In genomic region chr7:142832452-142832851, GRCh38 we compare ENCODE assay signal across 20 cellular contexts. TPM values are rescaled to one million over a fixed set of nuclear protein-coding genes. Genes with fewer than 3 reads are reported as not detected.
"Had no signal": no experiment of that assay in that cellular context is flagged by ENCODE, and none has a peak within 500 bp of the region (broad histone marks: within the 10 kb centered on the region; RNA-seq: fewer than 3 reads in every experiment).

No MANE protein-coding gene starts in this region.

- H3K27me3 Mint-ChIP-seq: activated B cell treated with CpG ODN at 0.5 μM for 24 hours; activated naive CD8-positive, alpha-beta T cell treated with anti-CD3 and anti-CD28 coated beads for 36 hours had no signal

- ATAC-seq: activated CD8-positive, alpha-beta memory T cell treated with anti-CD3 and anti-CD28 coated beads, Interleukin-2, amount 10 ng/mL, durations not matched to agents 7 days and 5 days; body of pancreas; foreskin keratinocyte had no signal

- H3K9me3 Mint-ChIP-seq: activated B cell treated with CpG ODN at 0.5 μM for 24 hours; activated CD4-positive, alpha-beta memory T cell treated with anti-CD3 and anti-CD28 coated beads for 36 hours; activated naive CD8-positive, alpha-beta T cell treated with anti-CD3 and anti-CD28 coated beads for 36 hours; central memory CD8-positive, alpha-beta T cell; nephron; T-helper 2 cell treated with Interferon-gamma antibody and Interleukin-4, amounts not matched to agents 5 μg/mL and 100 μg/mL, for 36 hours had no signal

- H3K36me3 Mint-ChIP-seq: activated CD4-positive, alpha-beta memory T cell treated with anti-CD3 and anti-CD28 coated beads for 36 hours; activated CD8-positive, alpha-beta memory T cell treated with anti-CD3 and anti-CD28 coated beads, Interleukin-2, amount 10 ng/mL, durations not matched to agents 7 days and 5 days; activated naive CD8-positive, alpha-beta T cell treated with anti-CD3 and anti-CD28 coated beads for 36 hours had no signal

- H3K4me3 Mint-ChIP-seq: activated B cell treated with CpG ODN at 0.5 μM for 24 hours; activated CD4-positive, alpha-beta memory T cell treated with anti-CD3 and anti-CD28 coated beads for 36 hours; activated CD8-positive, alpha-beta memory T cell treated with anti-CD3 and anti-CD28 coated beads, Interleukin-2, amount 10 ng/mL, durations not matched to agents 7 days and 5 days; activated naive CD8-positive, alpha-beta T cell treated with anti-CD3 and anti-CD28 coated beads for 36 hours; central memory CD8-positive, alpha-beta T cell; nephron; T-helper 2 cell treated with Interferon-gamma antibody and Interleukin-4, amounts not matched to agents 5 μg/mL and 100 μg/mL, for 36 hours had no signal

- H3K4me3 ChIP-seq: body of pancreas, coronary artery, hepatocyte, lung, sigmoid colon, spleen, thyroid gland had no signal

- H3K27ac ChIP-seq: body of pancreas, coronary artery, foreskin keratinocyte, hepatocyte, sigmoid colon, spleen, thyroid gland had no signal

- H3K9me3 ChIP-seq: body of pancreas, sigmoid colon, spleen, thyroid gland had no signal

- H3K4me1 ChIP-seq: body of pancreas, foreskin keratinocyte, thyroid gland had no signal

- DNase-seq: activated B cell treated with CpG ODN at 0.5 μM for 24 hours; activated CD4-positive, alpha-beta memory T cell treated with anti-CD3 and anti-CD28 coated beads for 36 hours; activated CD4-positive, alpha-beta T cell treated with anti-CD3 and anti-CD28 coated beads for 4 hours; activated CD8-positive, alpha-beta memory T cell treated with anti-CD3 and anti-CD28 coated beads, Interleukin-2, amount 10 ng/mL, durations not matched to agents 7 days and 5 days; activated naive CD4-positive, alpha-beta T cell; activated naive CD8-positive, alpha-beta T cell treated with anti-CD3 and anti-CD28 coated beads for 36 hours; body of pancreas; foreskin keratinocyte; sigmoid colon; spleen; stimulated activated naive CD4-positive, alpha-beta T cell; thyroid gland had no signal

- H3K4me1 Mint-ChIP-seq: nephron had no signal

- FAIRE-seq: endometrium, keratinocyte had no signal

- H3K27me3 ChIP-seq: body of pancreas, sigmoid colon, spleen, thyroid gland had no signal

- H3K36me3 ChIP-seq: sigmoid colon, spleen, thyroid gland had no signal

- H3K27ac Mint-ChIP-seq: activated B cell treated with CpG ODN at 0.5 μM for 24 hours; activated CD4-positive, alpha-beta memory T cell treated with anti-CD3 and anti-CD28 coated beads for 36 hours; activated CD8-positive, alpha-beta memory T cell treated with anti-CD3 and anti-CD28 coated beads, Interleukin-2, amount 10 ng/mL, durations not matched to agents 7 days and 5 days; activated naive CD8-positive, alpha-beta T cell treated with anti-CD3 and anti-CD28 coated beads for 36 hours; T-helper 2 cell treated with Interferon-gamma antibody and Interleukin-4, amounts not matched to agents 5 μg/mL and 100 μg/mL, for 36 hours had no signal

RNA-seq across cellular contexts. Expression of gene TRPV6, which starts 53.1 kb away (rescaled TPM):
- total RNA-seq: activated B cell treated with CpG ODN at 0.5 μM for 24 hours; activated CD4-positive, alpha-beta memory T cell treated with anti-CD3 and anti-CD28 coated beads for 36 hours; activated CD8-positive, alpha-beta memory T cell treated with anti-CD3 and anti-CD28 coated beads, Interleukin-2, amount 10 ng/mL, durations not matched to agents 7 days and 5 days; activated naive CD8-positive, alpha-beta T cell treated with anti-CD3 and anti-CD28 coated beads for 36 hours; sigmoid colon had no signal
